1 cellular context compared by ENCODE assay signal in the genomic region with DNA sequence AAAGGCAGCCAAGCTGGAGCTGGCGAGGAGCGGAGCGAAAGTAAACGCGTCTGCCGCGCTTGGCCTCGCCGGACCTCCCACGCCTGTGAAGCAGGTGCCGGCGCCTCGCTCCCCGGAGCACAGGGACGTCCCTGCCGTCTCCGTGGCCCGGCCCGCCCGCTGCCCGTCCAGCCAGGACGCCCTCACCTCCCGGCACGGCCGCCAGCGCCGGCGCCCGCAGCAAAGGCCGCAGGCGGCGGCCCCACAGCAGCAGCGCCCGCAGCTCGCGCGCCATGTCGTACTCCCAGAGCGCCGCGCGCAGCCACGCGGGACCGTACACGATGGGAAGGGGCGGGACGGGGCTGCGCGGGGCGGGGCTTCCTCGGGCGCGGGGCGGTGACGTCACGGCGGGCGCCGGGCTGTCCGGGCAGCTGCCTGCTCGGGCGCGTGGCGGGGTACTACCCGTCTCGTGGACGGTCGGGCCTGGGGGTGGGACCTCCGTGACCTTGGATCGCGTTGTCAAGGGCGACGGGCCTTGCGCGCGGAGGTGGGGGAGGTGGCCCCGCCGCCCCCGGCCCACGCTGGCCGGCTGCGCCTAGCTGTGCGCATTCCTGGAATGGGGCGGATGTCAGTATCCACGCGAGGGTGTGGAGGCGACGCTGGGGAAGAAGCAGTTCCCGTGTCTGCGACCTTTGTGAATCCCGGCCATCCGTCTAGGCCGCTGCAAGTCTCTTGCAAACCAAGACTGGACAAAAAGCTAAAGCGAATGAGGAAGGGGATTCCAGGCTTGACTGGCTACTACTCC.
TF ChIP-seq lines count a peak whose summit lies in the region.

Gene TRAP1 (minus strand): TSS at position 290 of the 784 bp plus-strand sequence. CDS start 16 bp downstream, at position 274.

TF ChIP-seq in WTC11, 78 proteins besides CTCF, POLR2A, EP300 and RAD21 (continued from another document):
- no peak for TF ChIP-seq ZNF532 (CRISPR knock-in tag; IDR thresholded peaks at IDR 0.05; ENCODE audit: borderline replicate concordance)
- TF ChIP-seq HMGXB4 (CRISPR knock-in tag; IDR thresholded peaks at IDR 0.05), result no peak
- TF ChIP-seq ZNF219 (CRISPR knock-in tag; IDR thresholded peaks at IDR 0.05; ENCODE audit: borderline replicate concordance), result peak; percentile 74; the same call in 1 of the 2 replicates
- 0 out of 2 replicates have a peak, but pooled peaks have one; percentile 2 for TF ChIP-seq JUN (CRISPR knock-in tag; IDR thresholded peaks at IDR 0.05)
- TF ChIP-seq NFYB (CRISPR knock-in tag; conservative IDR thresholded peaks at IDR 0.05; ENCODE audit: low read depth), result no peak
- TF ChIP-seq, protein P1, sequence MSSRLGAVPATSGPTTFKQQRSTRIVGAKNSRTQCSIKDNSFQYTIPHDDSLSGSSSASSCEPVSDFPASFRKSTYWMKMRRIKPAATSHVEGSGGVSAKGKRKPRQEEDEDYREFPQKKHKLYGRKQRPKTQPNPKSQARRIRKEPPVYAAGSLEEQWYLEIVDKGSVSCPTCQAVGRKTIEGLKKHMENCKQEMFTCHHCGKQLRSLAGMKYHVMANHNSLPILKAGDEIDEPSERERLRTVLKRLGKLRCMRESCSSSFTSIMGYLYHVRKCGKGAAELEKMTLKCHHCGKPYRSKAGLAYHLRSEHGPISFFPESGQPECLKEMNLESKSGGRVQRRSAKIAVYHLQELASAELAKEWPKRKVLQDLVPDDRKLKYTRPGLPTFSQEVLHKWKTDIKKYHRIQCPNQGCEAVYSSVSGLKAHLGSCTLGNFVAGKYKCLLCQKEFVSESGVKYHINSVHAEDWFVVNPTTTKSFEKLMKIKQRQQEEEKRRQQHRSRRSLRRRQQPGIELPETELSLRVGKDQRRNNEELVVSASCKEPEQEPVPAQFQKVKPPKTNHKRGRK (CRISPR knock-in tag; IDR thresholded peaks at IDR 0.05; ENCODE audit: borderline replicate concordance), result no peak
- TF ChIP-seq ZNF425 (CRISPR knock-in tag; conservative IDR thresholded peaks at IDR 0.05), result no peak
- TF ChIP-seq, protein P2, sequence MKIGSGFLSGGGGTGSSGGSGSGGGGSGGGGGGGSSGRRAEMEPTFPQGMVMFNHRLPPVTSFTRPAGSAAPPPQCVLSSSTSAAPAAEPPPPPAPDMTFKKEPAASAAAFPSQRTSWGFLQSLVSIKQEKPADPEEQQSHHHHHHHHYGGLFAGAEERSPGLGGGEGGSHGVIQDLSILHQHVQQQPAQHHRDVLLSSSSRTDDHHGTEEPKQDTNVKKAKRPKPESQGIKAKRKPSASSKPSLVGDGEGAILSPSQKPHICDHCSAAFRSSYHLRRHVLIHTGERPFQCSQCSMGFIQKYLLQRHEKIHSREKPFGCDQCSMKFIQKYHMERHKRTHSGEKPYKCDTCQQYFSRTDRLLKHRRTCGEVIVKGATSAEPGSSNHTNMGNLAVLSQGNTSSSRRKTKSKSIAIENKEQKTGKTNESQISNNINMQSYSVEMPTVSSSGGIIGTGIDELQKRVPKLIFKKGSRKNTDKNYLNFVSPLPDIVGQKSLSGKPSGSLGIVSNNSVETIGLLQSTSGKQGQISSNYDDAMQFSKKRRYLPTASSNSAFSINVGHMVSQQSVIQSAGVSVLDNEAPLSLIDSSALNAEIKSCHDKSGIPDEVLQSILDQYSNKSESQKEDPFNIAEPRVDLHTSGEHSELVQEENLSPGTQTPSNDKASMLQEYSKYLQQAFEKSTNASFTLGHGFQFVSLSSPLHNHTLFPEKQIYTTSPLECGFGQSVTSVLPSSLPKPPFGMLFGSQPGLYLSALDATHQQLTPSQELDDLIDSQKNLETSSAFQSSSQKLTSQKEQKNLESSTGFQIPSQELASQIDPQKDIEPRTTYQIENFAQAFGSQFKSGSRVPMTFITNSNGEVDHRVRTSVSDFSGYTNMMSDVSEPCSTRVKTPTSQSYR (CRISPR knock-in tag; IDR thresholded peaks at IDR 0.05), result no peak
- TF ChIP-seq, protein P3, sequence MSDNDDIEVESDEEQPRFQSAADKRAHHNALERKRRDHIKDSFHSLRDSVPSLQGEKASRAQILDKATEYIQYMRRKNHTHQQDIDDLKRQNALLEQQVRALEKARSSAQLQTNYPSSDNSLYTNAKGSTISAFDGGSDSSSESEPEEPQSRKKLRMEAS (CRISPR knock-in tag; IDR thresholded peaks at IDR 0.05), result peak; percentile 87
- peak; percentile 93 for TF ChIP-seq TP53 (CRISPR knock-in tag; IDR thresholded peaks at IDR 0.05)
- no peak for TF ChIP-seq SMAD3 (CRISPR knock-in tag; IDR thresholded peaks at IDR 0.05; ENCODE audit: borderline replicate concordance)
- peak; percentile 12; the same call in 1 of the 2 replicates for TF ChIP-seq ETV6 (CRISPR knock-in tag; IDR thresholded peaks at IDR 0.05)
- TF ChIP-seq, protein P4, sequence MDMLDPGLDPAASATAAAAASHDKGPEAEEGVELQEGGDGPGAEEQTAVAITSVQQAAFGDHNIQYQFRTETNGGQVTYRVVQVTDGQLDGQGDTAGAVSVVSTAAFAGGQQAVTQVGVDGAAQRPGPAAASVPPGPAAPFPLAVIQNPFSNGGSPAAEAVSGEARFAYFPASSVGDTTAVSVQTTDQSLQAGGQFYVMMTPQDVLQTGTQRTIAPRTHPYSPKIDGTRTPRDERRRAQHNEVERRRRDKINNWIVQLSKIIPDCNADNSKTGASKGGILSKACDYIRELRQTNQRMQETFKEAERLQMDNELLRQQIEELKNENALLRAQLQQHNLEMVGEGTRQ (CRISPR knock-in tag; IDR thresholded peaks at IDR 0.05), result peak; percentile 43; the same call in 1 of the 2 replicates
- TF ChIP-seq ZNF138 (CRISPR knock-in tag; conservative IDR thresholded peaks at IDR 0.05), result no peak
- TF ChIP-seq, protein P5, sequence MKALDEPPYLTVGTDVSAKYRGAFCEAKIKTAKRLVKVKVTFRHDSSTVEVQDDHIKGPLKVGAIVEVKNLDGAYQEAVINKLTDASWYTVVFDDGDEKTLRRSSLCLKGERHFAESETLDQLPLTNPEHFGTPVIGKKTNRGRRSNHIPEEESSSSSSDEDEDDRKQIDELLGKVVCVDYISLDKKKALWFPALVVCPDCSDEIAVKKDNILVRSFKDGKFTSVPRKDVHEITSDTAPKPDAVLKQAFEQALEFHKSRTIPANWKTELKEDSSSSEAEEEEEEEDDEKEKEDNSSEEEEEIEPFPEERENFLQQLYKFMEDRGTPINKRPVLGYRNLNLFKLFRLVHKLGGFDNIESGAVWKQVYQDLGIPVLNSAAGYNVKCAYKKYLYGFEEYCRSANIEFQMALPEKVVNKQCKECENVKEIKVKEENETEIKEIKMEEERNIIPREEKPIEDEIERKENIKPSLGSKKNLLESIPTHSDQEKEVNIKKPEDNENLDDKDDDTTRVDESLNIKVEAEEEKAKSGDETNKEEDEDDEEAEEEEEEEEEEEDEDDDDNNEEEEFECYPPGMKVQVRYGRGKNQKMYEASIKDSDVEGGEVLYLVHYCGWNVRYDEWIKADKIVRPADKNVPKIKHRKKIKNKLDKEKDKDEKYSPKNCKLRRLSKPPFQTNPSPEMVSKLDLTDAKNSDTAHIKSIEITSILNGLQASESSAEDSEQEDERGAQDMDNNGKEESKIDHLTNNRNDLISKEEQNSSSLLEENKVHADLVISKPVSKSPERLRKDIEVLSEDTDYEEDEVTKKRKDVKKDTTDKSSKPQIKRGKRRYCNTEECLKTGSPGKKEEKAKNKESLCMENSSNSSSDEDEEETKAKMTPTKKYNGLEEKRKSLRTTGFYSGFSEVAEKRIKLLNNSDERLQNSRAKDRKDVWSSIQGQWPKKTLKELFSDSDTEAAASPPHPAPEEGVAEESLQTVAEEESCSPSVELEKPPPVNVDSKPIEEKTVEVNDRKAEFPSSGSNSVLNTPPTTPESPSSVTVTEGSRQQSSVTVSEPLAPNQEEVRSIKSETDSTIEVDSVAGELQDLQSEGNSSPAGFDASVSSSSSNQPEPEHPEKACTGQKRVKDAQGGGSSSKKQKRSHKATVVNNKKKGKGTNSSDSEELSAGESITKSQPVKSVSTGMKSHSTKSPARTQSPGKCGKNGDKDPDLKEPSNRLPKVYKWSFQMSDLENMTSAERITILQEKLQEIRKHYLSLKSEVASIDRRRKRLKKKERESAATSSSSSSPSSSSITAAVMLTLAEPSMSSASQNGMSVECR (CRISPR knock-in tag; IDR thresholded peaks at IDR 0.05; ENCODE audit: borderline replicate concordance), result peak; percentile 86; the same call in 1 of the 2 replicates
- TF ChIP-seq ESRRA (CRISPR knock-in tag; IDR thresholded peaks at IDR 0.05; ENCODE audit: borderline replicate concordance), result peak; percentile 96
- TF ChIP-seq, protein P6, sequence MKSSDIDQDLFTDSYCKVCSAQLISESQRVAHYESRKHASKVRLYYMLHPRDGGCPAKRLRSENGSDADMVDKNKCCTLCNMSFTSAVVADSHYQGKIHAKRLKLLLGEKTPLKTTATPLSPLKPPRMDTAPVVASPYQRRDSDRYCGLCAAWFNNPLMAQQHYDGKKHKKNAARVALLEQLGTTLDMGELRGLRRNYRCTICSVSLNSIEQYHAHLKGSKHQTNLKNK (CRISPR knock-in tag; IDR thresholded peaks at IDR 0.05), result no peak
- TF ChIP-seq ZBTB43 (CRISPR knock-in tag; IDR thresholded peaks at IDR 0.05), result no peak
- TF ChIP-seq OVOL2 (CRISPR knock-in tag; IDR thresholded peaks at IDR 0.05; ENCODE audit: borderline replicate concordance), result no peak
- peak; percentile 97 for TF ChIP-seq CREM (CRISPR knock-in tag; IDR thresholded peaks at IDR 0.05)
- TF ChIP-seq NR3C1 (CRISPR knock-in tag; conservative IDR thresholded peaks at IDR 0.05; ENCODE audit: low read depth), result peak; percentile 90; the same call in 1 of the 2 replicates
- no peak for TF ChIP-seq RORB (CRISPR knock-in tag; IDR thresholded peaks at IDR 0.05)
- TF ChIP-seq PRRX2 (CRISPR knock-in tag; IDR thresholded peaks at IDR 0.05), result no peak
- TF ChIP-seq ZNF671 (CRISPR knock-in tag; IDR thresholded peaks at IDR 0.05), result no peak
- 0 out of 2 replicates have a peak, but pooled peaks have one; percentile 52 for TF ChIP-seq NFE2L1 (CRISPR knock-in tag; IDR thresholded peaks at IDR 0.05)
TF ChIP-seq in WTC11: peak in this region for 23.
